Comparison of ENCODE assay signal across 35 cellular contexts in the genomic region with DNA sequence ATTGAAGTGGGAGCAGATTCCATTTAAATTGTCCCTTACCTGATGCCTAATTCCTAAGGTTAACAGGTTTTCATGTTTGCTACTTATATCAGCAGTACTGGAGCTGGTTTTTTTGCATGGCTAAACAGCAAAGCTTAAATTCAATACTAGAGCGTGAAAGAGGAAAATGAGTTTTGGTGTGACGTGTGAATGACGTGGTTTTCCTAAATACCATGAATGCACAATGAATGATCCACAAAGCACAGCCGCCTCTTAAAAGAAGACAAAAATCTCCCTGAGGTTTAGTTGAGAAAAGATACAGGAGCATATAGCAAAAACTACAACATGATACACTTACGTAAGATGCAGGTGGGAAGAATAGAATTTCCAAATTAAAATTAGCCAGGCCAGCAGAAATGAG.
"Had no signal": no experiment of that assay in that cellular context is flagged by ENCODE, and none has a peak within 500 bp of the region (broad histone marks: within the 10 kb centered on the region; RNA-seq: fewer than 3 reads in every experiment).

No MANE protein-coding gene starts in this region.

- H3K4me3 ChIP-seq: MG63 had no signal

- H3K9me3 ChIP-seq: MG63 had no signal

- H3K4me2 ChIP-seq: KMS-11 had no signal

- DNase-seq: Karpas-422, Kasumi-1, MG63, MM.1S, MV-4-11, NCI-H1048, NCI-H1092, NCI-H1092 treated with DMSO at 0.1 percent for 48 hours, NCI-H1105, NCI-H1105 treated with DMSO at 0.1 percent for 48 hours, NCI-H1417, NCI-H1417 treated with DMSO at 0.1 percent for 48 hours, NCI-H1436, NCI-H1436 treated with DMSO at 0.1 percent for 48 hours, NCI-H146, NCI-H1694, NCI-H1694 treated with DMSO at 0.1 percent for 48 hours, NCI-H187, NCI-H187 treated with DMSO at 0.1 percent for 48 hours, NCI-H1930, NCI-H2029, NCI-H2029 treated with DMSO at 0.1 percent for 48 hours, NCI-H2081, NCI-H2081 treated with DMSO at 0.1 percent for 48 hours, NCI-H2107, NCI-H2171, NCI-H2171 treated with DMSO at 0.1 percent for 48 hours, NCI-H2227 treated with DMSO at 0.1 percent for 48 hours, NCI-H226, NCI-H345, NCI-H446, NCI-H446 treated with DMSO at 0.1 percent for 48 hours, NCI-H510A, NCI-H510A treated with DMSO at 0.1 percent for 48 hours had no signal

- H3K9ac ChIP-seq: KMS-11 had no signal

- H3K27ac ChIP-seq: KMS-11 had no signal

- H3K36me3 ChIP-seq: MG63 had no signal

- H3K27me3 ChIP-seq: MG63 had no signal
